8 cellular contexts compared by ENCODE assay signal in genomic region chr4:88341227-88342192, GRCh38. TPM values are rescaled to one million over a fixed set of nuclear protein-coding genes. Genes with fewer than 3 reads are reported as not detected.
DNase-seq lines count a peak whose midpoint lies in the region; ATAC-seq, FAIRE-seq and TF ChIP-seq lines count a peak whose summit lies in the region.
"Had no signal": no experiment of that assay in that cellular context is flagged by ENCODE, and none has a peak within 500 bp of the region (broad histone marks: within the 10 kb centered on the region; RNA-seq: fewer than 3 reads in every experiment).

No MANE protein-coding gene starts in this region.

- TF ChIP-seq CTCF in GM12878 (IDR thresholded peaks at IDR 0.05 in 2 of 3, conservative IDR thresholded peaks at IDR 0.05 in 1 of 3; ENCODE audit: control insufficient read depth in 2 of 3, extremely low read depth in 1 of 3, insufficient read depth in 1 of 3, low read depth in 3 of 3, low read length in 3 of 3) (no peak), tibial artery (IDR thresholded peaks at IDR 0.05) (no peak)

- CTCF ChIA-PET in GM12878 (lab: Yijun Ruan, JAX) = interaction anchor here (0.7 to 2.4 kb wide), 8 partner anchors 8 to 309 kb away, joined by 3 to 9 read pairs (median 4); no protein-coding TSS in a partner anchor

- POLR2A ChIA-PET in GM12878 (lab: Charles Lee) = interaction anchor here (0.6 kb wide), 2 partner anchors 54 to 320 kb away, joined by 3 read pairs; no protein-coding TSS in a partner anchor

- no peaks in the 10 kb centered on the region for H3K79me2 ChIP-seq in GM12878 (ENCODE audit: control insufficient read depth, insufficient read depth, low read length)

- WGBS in GM12878 (ENCODE audit: insufficient coverage, insufficient replicate concordance, low lambda C conversion rate, missing lambda C conversion rate) = 75% methylated on average over 8 of the region's 8 CpGs

- no peak overlapping the region for H3K4me2 ChIP-seq in GM12878 (ENCODE audit: control insufficient read depth, insufficient read depth)

- H3K4me3 ChIP-seq in GM12878 = no peak overlapping the region
- H3K4me3 ChIP-seq in tibial artery = no peak overlapping the region

- FAIRE-seq in HTR-8/SVneo (lab: Jason Lieb, UNC) (no peak), GM12878 (lab: Jason Lieb, UNC) (no peak)

- no TSS peak for BruUV-seq in GM12878 (replicated peaks; lab: Mats Ljungman, UMichigan)

- H3K9me3 ChIP-seq in GM12878 (replicated peaks; ENCODE audit: control insufficient read depth, insufficient read depth, low read length) (no peaks in the 10 kb centered on the region; the same call in 2 of the 3 replicates), tibial artery (no peaks in the 10 kb centered on the region)

- TF ChIP-seq POLR2A in GM12878 (IDR thresholded peaks at IDR 0.05; ENCODE audit: low read depth, low read length) = no peak

- H3K27ac ChIP-seq in GM12878 (ENCODE audit: control insufficient read depth, insufficient read depth) (no peak overlapping the region), tibial artery (peak overlapping the region; percentile 31 to 59)

- TF ChIP-seq RAD21 in GM12878 (IDR thresholded peaks at IDR 0.05; ENCODE audit: insufficient read depth, low read depth, low read length) = no peak

- no peak overlapping the region for H2AFZ ChIP-seq in GM12878 (ENCODE audit: control insufficient read depth, low read depth, low read length)

- no peak for TF ChIP-seq EP300 in GM12878 (IDR thresholded peaks at IDR 0.05; ENCODE audit: borderline replicate concordance in 1 of 2, control insufficient read depth in 1 of 2, low read depth in 2 of 2, low read length in 2 of 2)

- H3K4me1 ChIP-seq in GM12878 (ENCODE audit: control insufficient read depth, insufficient read depth, low read length) = no peaks in the 10 kb centered on the region
- H3K4me1 ChIP-seq in tibial artery = peaks cover 0 to 17% (median 5%) of the 10 kb centered on the region in 4 donors

- ATAC-seq in GM12878 (peak; percentile 56), GM21825 (IDR thresholded peaks at IDR 0.05; ENCODE audit: unreplicated experiment) (no peak)
- ATAC-seq: activated CD8-positive, alpha-beta T cell treated with anti-CD3 and anti-CD28 coated beads for 36 hours had no signal

- no peak overlapping the region for H3K9ac ChIP-seq in GM12878 (ENCODE audit: control insufficient read depth, insufficient read depth, low read length)

- H4K20me1 ChIP-seq in GM12878 (ENCODE audit: control insufficient read depth, insufficient read depth) = no peaks in the 10 kb centered on the region

- RAD21 ChIA-PET in GM12878 (lab: Charles Lee; ENCODE audit: unreplicated experiment) = interaction anchor here (0.8 to 1.7 kb wide), 3 partner anchors 10 to 69 kb away, joined by 3 to 6 read pairs (median 4); no protein-coding TSS in a partner anchor

- H3K36me3 ChIP-seq in GM12878 (ENCODE audit: control insufficient read depth in 2 of 2, insufficient read depth in 2 of 2, low read length in 1 of 2) (no peaks in the 10 kb centered on the region), tibial artery (no peaks in the 10 kb centered on the region)

- in situ Hi-C loops in GM12878 (cut with MboI) = no loop called here

- DNase-seq in HTR-8/SVneo (ENCODE audit: insufficient read length, low spot score) = peak; percentile 46
- DNase-seq in GM12878 (ENCODE audit: low read depth, low spot score) = no peak
- peak; percentile 58 for DNase-seq in islet precursor cell
- no peak for DNase-seq in tibial artery
- no peak for DNase-seq in NCI-H146 (lab: John Stamatoyannopoulos, UW)
- DNase-seq in stimulated activated naive CD4-positive, alpha-beta T cell treated with Interleukin-2 at 50 U/mL for 16 hours (lab: John Stamatoyannopoulos, UW) = no peak
- DNase-seq: activated CD8-positive, alpha-beta T cell treated with anti-CD3 and anti-CD28 coated beads for 36 hours had no signal

- intact Hi-C loops in GM12878 (cut with micrococcal nuclease; ENCODE audit: unreplicated experiment) = no loop called here
- intact Hi-C loops in tibial artery (cut with DNase I; ENCODE audit: low total_unique reads) = no loop called here

- H3K27me3 ChIP-seq in GM12878 (replicated peaks in 1 of 2; ENCODE audit: control insufficient read depth in 2 of 2, insufficient read depth in 2 of 2, low read length in 1 of 2) (no peaks in the 10 kb centered on the region), tibial artery (no peaks in the 10 kb centered on the region)

- SMC1A ChIA-PET in GM12878 (lab: Charles Lee; ENCODE audit: uncharacterized antibody, unreplicated experiment) = interaction anchor here (1.1 to 2.0 kb wide), 7 partner anchors 19 to 123 kb away, joined by 3 to 7 read pairs (median 4); partner anchors contain the start of gene PPM1K

TF ChIP-seq in GM12878, 131 proteins besides CTCF, POLR2A, EP300 and RAD21:
- no peak for TF ChIP-seq YY1 (IDR thresholded peaks at IDR 0.05; ENCODE audit: low read depth, low read length)
- no peak for TF ChIP-seq NRF1 (conservative IDR thresholded peaks at IDR 0.05; ENCODE audit: low read depth, low read length)
- 0 out of 2 replicates have a peak, but pooled peaks have one; percentile 19 for TF ChIP-seq CREB1 (IDR thresholded peaks at IDR 0.05; ENCODE audit: low read depth)
- TF ChIP-seq CBFB (IDR thresholded peaks at IDR 0.05; ENCODE audit: low read depth) = no peak
- no peak for TF ChIP-seq MTA2 (IDR thresholded peaks at IDR 0.05; ENCODE audit: low read depth)
- TF ChIP-seq, protein P1, sequence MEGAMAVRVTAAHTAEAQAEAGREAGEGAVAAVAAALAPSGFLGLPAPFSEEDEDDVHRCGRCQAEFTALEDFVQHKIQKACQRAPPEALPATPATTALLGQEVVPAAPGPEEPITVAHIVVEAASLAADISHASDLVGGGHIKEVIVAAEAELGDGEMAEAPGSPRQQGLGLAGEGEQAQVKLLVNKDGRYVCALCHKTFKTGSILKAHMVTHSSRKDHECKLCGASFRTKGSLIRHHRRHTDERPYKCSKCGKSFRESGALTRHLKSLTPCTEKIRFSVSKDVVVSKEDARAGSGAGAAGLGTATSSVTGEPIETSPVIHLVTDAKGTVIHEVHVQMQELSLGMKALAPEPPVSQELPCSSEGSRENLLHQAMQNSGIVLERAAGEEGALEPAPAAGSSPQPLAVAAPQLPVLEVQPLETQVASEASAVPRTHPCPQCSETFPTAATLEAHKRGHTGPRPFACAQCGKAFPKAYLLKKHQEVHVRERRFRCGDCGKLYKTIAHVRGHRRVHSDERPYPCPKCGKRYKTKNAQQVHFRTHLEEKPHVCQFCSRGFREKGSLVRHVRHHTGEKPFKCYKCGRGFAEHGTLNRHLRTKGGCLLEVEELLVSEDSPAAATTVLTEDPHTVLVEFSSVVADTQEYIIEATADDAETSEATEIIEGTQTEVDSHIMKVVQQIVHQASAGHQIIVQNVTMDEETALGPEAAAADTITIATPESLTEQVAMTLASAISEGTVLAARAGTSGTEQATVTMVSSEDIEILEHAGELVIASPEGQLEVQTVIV (IDR thresholded peaks at IDR 0.05; ENCODE audit: borderline replicate concordance, partially characterized antibody) = no peak

RNA-seq across cellular contexts. Expression of gene HERC6, which starts 37.1 kb away (rescaled TPM):
- 28.7 and 35.8 TPM in 2 replicates for total RNA-seq in GM12878 (2013; cell fraction: nucleolus; rRNA removed)
- total RNA-seq in GM12878 (2014; rRNA removed) (8.4 and 11.8 TPM in 2 replicates), GM12878 (2014; rRNA removed; fragmentation: Illumina TruSeq; extraction: Trizol) (6.3 and 7.5 TPM in 2 replicates), GM12878 (2021) (5.8 and 5.9 TPM in 2 replicates)
- 2.8 TPM for polyA plus RNA-seq in GM12878 (2011; ENCODE audit: low read depth)
- polyA plus RNA-seq in GM12878 (2011; rRNA removed) (24.5 and 26.4 TPM in 2 replicates), GM12878 (2014; fragmentation: Illumina TruSeq; extraction: Trizol) (7.2 and 11.0 TPM in 2 replicates), GM12878 (2014; fragmentation: Nextera tagmentation; extraction: Ambion mirVana) (1 to 10 TPM; 1.7 to 2.2 TPM), GM12878 (2014; rRNA removed) (6.0 and 6.2 TPM in 2 replicates), GM12878 (2016; fragmentation: Nextera tagmentation; extraction: Ambion mirVana) (1 to 10 TPM; 4.6 to 5.0 TPM)
- 16.4 and 17.8 TPM in 2 replicates for polyA plus RNA-seq in GM12878 (2011; cell fraction: cytosol; rRNA removed)
- polyA plus RNA-seq in GM12878 (2011; cell fraction: nucleus; rRNA removed) = 17.3 and 19.7 TPM in 2 replicates
- 4.0 and 4.8 TPM in 2 replicates for polyA plus RNA-seq in GM12878 (2012)
- polyA minus RNA-seq in GM12878 (2011; rRNA and poly(A)+ RNA removed) = 53.0 and 65.7 TPM in 2 replicates
- 8.5 and 14.0 TPM in 2 replicates for polyA minus RNA-seq in GM12878 (2011; cell fraction: cytosol; rRNA and poly(A)+ RNA removed)
- 16.5 and 16.6 TPM in 2 replicates for polyA minus RNA-seq in GM12878 (2011; cell fraction: nucleus; rRNA and poly(A)+ RNA removed)

RNA-seq across cellular contexts. Expression of gene PPM1K, which starts 57.1 kb away (rescaled TPM):
- 241 and 259 TPM in 2 replicates for total RNA-seq in GM12878 (2013; cell fraction: nucleolus; rRNA removed)
- total RNA-seq in GM12878 (2014; rRNA removed) (43.7 and 52.3 TPM in 2 replicates), GM12878 (2014; rRNA removed; fragmentation: Illumina TruSeq; extraction: Trizol) (41.7 and 47.1 TPM in 2 replicates), GM12878 (2021) (48.3 and 48.4 TPM in 2 replicates)
- 11.0 TPM for polyA plus RNA-seq in GM12878 (2011; ENCODE audit: low read depth)
- polyA plus RNA-seq in GM12878 (2011; rRNA removed) (79.1 and 91.2 TPM in 2 replicates), GM12878 (2014; fragmentation: Illumina TruSeq; extraction: Trizol) (32.2 and 38.9 TPM in 2 replicates), GM12878 (2014; fragmentation: Nextera tagmentation; extraction: Ambion mirVana) (10 to 100 TPM; 25.3 to 25.4 TPM), GM12878 (2014; rRNA removed) (33.4 and 44.8 TPM in 2 replicates), GM12878 (2016; fragmentation: Nextera tagmentation; extraction: Ambion mirVana) (10 to 100 TPM; 25.0 to 26.9 TPM)
- polyA plus RNA-seq in GM12878 (2011; cell fraction: cytosol; rRNA removed) = 52.1 and 52.5 TPM in 2 replicates
- 58.7 and 59.0 TPM in 2 replicates for polyA plus RNA-seq in GM12878 (2011; cell fraction: nucleus; rRNA removed)
- 17.7 and 20.5 TPM in 2 replicates for polyA plus RNA-seq in GM12878 (2012)
- polyA minus RNA-seq in GM12878 (2011; rRNA and poly(A)+ RNA removed) = 154 and 215 TPM in 2 replicates
- polyA minus RNA-seq in GM12878 (2011; cell fraction: cytosol; rRNA and poly(A)+ RNA removed) = 26.8 and 34.7 TPM in 2 replicates
- polyA minus RNA-seq in GM12878 (2011; cell fraction: nucleus; rRNA and poly(A)+ RNA removed) = 86.0 and 123 TPM in 2 replicates

Comparison
In these comparisons a context has a peak if more than half of its experiments do, and no peak if none do; other contexts are left out.
1. DNase-seq: peak in HTR-8/SVneo (single experiment) and islet precursor cell (single experiment); none in GM12878 (single experiment), tibial artery (0 of 2), NCI-H146 (single experiment) and stimulated activated naive CD4-positive, alpha-beta T cell treated with Interleukin-2 at 50 U/mL for 16 hours (single experiment).